In the genomic region with DNA sequence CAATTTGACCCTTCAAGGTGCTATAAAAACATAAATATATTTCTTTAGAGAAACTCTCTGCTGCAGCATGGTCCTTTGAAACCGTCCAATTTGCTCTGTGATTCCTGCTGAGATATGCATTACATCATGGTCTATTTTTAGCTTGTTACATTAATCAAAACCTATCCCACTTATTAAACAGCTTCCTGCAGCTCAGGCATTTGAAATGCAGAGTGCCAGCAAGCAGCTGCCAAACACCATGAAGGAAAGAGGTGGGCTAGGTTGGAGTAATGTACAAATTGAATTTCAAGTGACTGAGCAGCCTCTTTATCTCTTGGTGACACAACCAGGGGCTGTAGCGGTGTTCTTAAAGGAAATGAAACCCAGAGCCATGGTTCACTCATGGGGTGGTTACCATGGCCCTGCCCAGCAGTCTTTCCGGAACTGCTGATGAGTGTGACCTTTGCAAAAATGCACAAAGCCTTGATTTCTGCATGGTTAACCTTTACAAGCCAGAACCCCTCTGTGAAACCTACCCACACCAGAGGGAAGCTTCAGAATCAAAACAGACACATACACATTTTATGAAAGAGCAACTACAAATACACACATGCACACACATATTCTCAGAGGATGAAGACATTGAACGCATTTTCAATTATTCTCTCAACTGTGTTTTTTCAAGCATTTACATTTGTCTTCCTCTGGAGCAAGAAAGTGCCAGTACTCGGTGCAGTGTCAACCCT, we compare ENCODE assay signal across 7 cellular contexts.
DNase-seq lines count a peak whose midpoint lies in the region; ATAC-seq and TF ChIP-seq lines count a peak whose summit lies in the region.

No MANE protein-coding gene starts in this region.

- H3K9me3 Mint-ChIP-seq in WTC11: peaks cover 8% of the 10 kb centered on the region

- H3K9me3 ChIP-seq in sigmoid colon: no peaks in the 10 kb centered on the region

- CTCF ChIA-PET in WTC11 (lab: Charles Lee): no interaction called here

- H3K27me3 ChIP-seq in sigmoid colon: no peaks in the 10 kb centered on the region

- intact Hi-C loops in sigmoid colon (cut with DNase I): loop anchor here (10.0 kb wide), 2 partner anchors 247 to 583 kb away; no protein-coding TSS in a partner anchor

- TF ChIP-seq POLR2A in sigmoid colon (IDR thresholded peaks at IDR 0.05): no peak

- TF ChIP-seq CTCF in WTC11 (IDR thresholded peaks at IDR 0.05) (no peak), sigmoid colon (IDR thresholded peaks at IDR 0.05) (no peak)

- peaks cover 66% of the 10 kb centered on the region for H3K27me3 Mint-ChIP-seq in WTC11 (ENCODE audit: low read depth)

- no peak overlapping the region for H3K27ac Mint-ChIP-seq in WTC11

- peaks cover 40% of the 10 kb centered on the region for H3K4me1 Mint-ChIP-seq in WTC11

- peak overlapping the region in 1 of 4 donors; percentile 25 for H3K27ac ChIP-seq in sigmoid colon

- DNase-seq in SK-N-DZ (ENCODE audit: low spot score) (peak; percentile 77), iris pigment epithelial cell (ENCODE audit: low read depth) (peak; percentile 33), WTC11 (ENCODE audit: low spot score) (no peak), sigmoid colon (no peak)

- WGBS in sigmoid colon, 2 donors: 22 to 53% methylated on average over 5 of the region's 5 CpGs

- H3K4me1 ChIP-seq in sigmoid colon: peaks cover 0 to 27% (median 20%) of the 10 kb centered on the region in 4 donors

- H3K36me3 Mint-ChIP-seq in WTC11: peaks cover 7% of the 10 kb centered on the region

- POLR2A ChIA-PET in WTC11 (lab: Charles Lee): no interaction called here

- H3K4me3 ChIP-seq in sigmoid colon: no peak overlapping the region

- H3K36me3 ChIP-seq in sigmoid colon: no peaks in the 10 kb centered on the region

- ATAC-seq in GM18498 (IDR thresholded peaks at IDR 0.05; ENCODE audit: unreplicated experiment) (peak; percentile 100), GM21423 (IDR thresholded peaks at IDR 0.05; ENCODE audit: unreplicated experiment) (peak; percentile 99), HG03565 (IDR thresholded peaks at IDR 0.05; ENCODE audit: unreplicated experiment) (peak; percentile 99), WTC11 (no peak)

- no peak for TF ChIP-seq EP300 in sigmoid colon (IDR thresholded peaks at IDR 0.05)

- no peak overlapping the region for H3K4me3 Mint-ChIP-seq in WTC11

TF ChIP-seq in WTC11, 78 proteins besides CTCF, POLR2A, EP300 and RAD21 (continues in another document):
- no peak for TF ChIP-seq ZNF263 (CRISPR knock-in tag; IDR thresholded peaks at IDR 0.05; ENCODE audit: low read depth)
- no peak for TF ChIP-seq GTF2I (CRISPR knock-in tag; conservative IDR thresholded peaks at IDR 0.05)
- no peak for TF ChIP-seq KAT7 (CRISPR knock-in tag; IDR thresholded peaks at IDR 0.05; ENCODE audit: borderline replicate concordance)
- no peak for TF ChIP-seq E2F5 (CRISPR knock-in tag; IDR thresholded peaks at IDR 0.05)
- TF ChIP-seq, protein P1, sequence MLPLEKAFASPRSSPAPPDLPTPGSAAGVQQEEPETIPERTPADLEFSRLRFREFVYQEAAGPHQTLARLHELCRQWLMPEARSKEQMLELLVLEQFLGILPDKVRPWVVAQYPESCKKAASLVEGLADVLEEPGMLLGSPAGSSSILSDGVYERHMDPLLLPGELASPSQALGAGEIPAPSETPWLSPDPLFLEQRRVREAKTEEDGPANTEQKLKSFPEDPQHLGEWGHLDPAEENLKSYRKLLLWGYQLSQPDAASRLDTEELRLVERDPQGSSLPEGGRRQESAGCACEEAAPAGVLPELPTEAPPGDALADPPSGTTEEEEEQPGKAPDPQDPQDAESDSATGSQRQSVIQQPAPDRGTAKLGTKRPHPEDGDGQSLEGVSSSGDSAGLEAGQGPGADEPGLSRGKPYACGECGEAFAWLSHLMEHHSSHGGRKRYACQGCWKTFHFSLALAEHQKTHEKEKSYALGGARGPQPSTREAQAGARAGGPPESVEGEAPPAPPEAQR (CRISPR knock-in tag; IDR thresholded peaks at IDR 0.05): no peak
- no peak for TF ChIP-seq USF2 (CRISPR knock-in tag; IDR thresholded peaks at IDR 0.05)
- TF ChIP-seq PREB (CRISPR knock-in tag; IDR thresholded peaks at IDR 0.05; ENCODE audit: borderline replicate concordance): no peak
- TF ChIP-seq FOXP4 (CRISPR knock-in tag; IDR thresholded peaks at IDR 0.05): no peak
- no peak for TF ChIP-seq E2F4 (CRISPR knock-in tag; IDR thresholded peaks at IDR 0.05; ENCODE audit: borderline replicate concordance, low read depth)
- no peak for TF ChIP-seq ZNF121 (CRISPR knock-in tag; IDR thresholded peaks at IDR 0.05)
- no peak for TF ChIP-seq ZNF416 (CRISPR knock-in tag; IDR thresholded peaks at IDR 0.05)
- TF ChIP-seq E2F1 (CRISPR knock-in tag; IDR thresholded peaks at IDR 0.05): no peak
- TF ChIP-seq ZNF671 (CRISPR knock-in tag; IDR thresholded peaks at IDR 0.05): no peak
- TF ChIP-seq ZNF138 (CRISPR knock-in tag; conservative IDR thresholded peaks at IDR 0.05): no peak
- no peak for TF ChIP-seq ZBTB21 (CRISPR knock-in tag; IDR thresholded peaks at IDR 0.05; ENCODE audit: borderline replicate concordance)

Comparison
In these comparisons a context has a peak if more than half of its experiments do, and no peak if none do; other contexts are left out.
1. DNase-seq: peak in SK-N-DZ (single experiment) and iris pigment epithelial cell (single experiment); none in WTC11 (single experiment) and sigmoid colon (single experiment).